In the genomic region with DNA sequence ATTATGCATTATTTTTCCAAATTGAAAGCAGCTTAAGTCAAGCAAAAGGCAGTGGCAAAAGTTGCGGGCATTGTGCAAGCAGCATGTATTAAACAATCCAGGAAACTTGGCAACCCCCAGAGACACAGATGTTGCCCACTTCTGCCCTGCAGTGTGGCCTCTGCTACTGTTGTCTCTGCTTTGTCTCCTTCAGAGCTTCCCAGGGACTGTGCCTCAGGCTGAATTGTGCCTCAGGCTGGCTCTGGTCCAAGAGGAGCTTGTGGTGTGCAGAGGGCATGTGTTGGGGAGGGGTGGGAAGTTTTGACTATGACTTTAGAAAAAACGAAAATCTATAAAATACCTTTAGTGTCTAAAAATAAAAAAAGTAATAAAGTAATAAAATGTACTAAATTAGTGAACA, we compare ENCODE assay signal across 10 cellular contexts.
DNase-seq lines count a peak whose midpoint lies in the region; ATAC-seq and TF ChIP-seq lines count a peak whose summit lies in the region.
"Had no signal": no experiment of that assay in that cellular context is flagged by ENCODE, and none has a peak within 500 bp of the region (broad histone marks: within the 10 kb centered on the region; RNA-seq: fewer than 3 reads in every experiment).

No MANE protein-coding gene starts in this region.

- H3K27me3 ChIP-seq in right atrium auricular region (no peaks in the 10 kb centered on the region), SK-N-SH (ENCODE audit: insufficient read depth) (no peaks in the 10 kb centered on the region), cardiac muscle cell (no peaks in the 10 kb centered on the region), gastroesophageal sphincter (no peaks in the 10 kb centered on the region)

- H3K27ac ChIP-seq in right atrium auricular region = no peak overlapping the region
- no peak overlapping the region for H3K27ac ChIP-seq in SK-N-SH (ENCODE audit: low read depth in 2 of 2, low read length in 1 of 2)
- H3K27ac ChIP-seq in cardiac muscle cell = no peak overlapping the region
- no peak overlapping the region for H3K27ac ChIP-seq in gastroesophageal sphincter

- H3K9me3 Mint-ChIP-seq in immature natural killer cell = peaks cover 0 to 10% (median 2%) of the 10 kb centered on the region in 6 donors
- H3K9me3 Mint-ChIP-seq: dendritic cell treated with granulocyte-macrophage colony-stimulating factor and Interleukin-4, amounts not matched to agents 40 ng/mL and 50 ng/mL, for 4 days had no signal

- H3K4me1 Mint-ChIP-seq in immature natural killer cell = no peaks in the 10 kb centered on the region
- H3K4me1 Mint-ChIP-seq: B cell had no signal

- H3K36me3 Mint-ChIP-seq in immature natural killer cell = no peaks in the 10 kb centered on the region

- no peaks in the 10 kb centered on the region for H4K20me1 ChIP-seq in SK-N-SH (ENCODE audit: insufficient read depth)

- H3K9me3 ChIP-seq in right atrium auricular region (no peaks in the 10 kb centered on the region), SK-N-SH (no peaks in the 10 kb centered on the region), cardiac muscle cell (ENCODE audit: low read depth) (no peaks in the 10 kb centered on the region), gastroesophageal sphincter (no peaks in the 10 kb centered on the region)

- H3K4me2 ChIP-seq in SK-N-SH = no peak overlapping the region

- TF ChIP-seq EP300 in SK-N-SH (IDR thresholded peaks at IDR 0.05; ENCODE audit: borderline replicate concordance in 1 of 2, low read depth in 1 of 2, low read length in 1 of 2) (peak in 1 of 2 experiments; percentile 82; a peak in 1 of 4 replicates), gastroesophageal sphincter (IDR thresholded peaks at IDR 0.05) (no peak)

- H3K4me3 ChIP-seq in right atrium auricular region (no peak overlapping the region), SK-N-SH (ENCODE audit: low read depth in 2 of 2, low read length in 1 of 2) (no peak overlapping the region), cardiac muscle cell (no peak overlapping the region), gastroesophageal sphincter (no peak overlapping the region)

- TF ChIP-seq CTCF in right atrium auricular region (IDR thresholded peaks at IDR 0.05) (no peak), SK-N-SH (IDR thresholded peaks at IDR 0.05) (no peak), cardiac muscle cell (IDR thresholded peaks at IDR 0.05; ENCODE audit: low read depth, low read length) (no peak), gastroesophageal sphincter (IDR thresholded peaks at IDR 0.05) (no peak)

- CTCF ChIA-PET in SK-N-SH (lab: Yijun Ruan, JAX) = no interaction called here

- H3K4me3 Mint-ChIP-seq in immature natural killer cell = no peak overlapping the region
- H3K4me3 Mint-ChIP-seq: B cell; dendritic cell treated with granulocyte-macrophage colony-stimulating factor and Interleukin-4, amounts not matched to agents 40 ng/mL and 50 ng/mL, for 4 days had no signal

- no peak for TF ChIP-seq POLR2A in gastroesophageal sphincter (IDR thresholded peaks at IDR 0.05)

- intact Hi-C loops in Right ventricle myocardium inferior (cut with DNase I) = no loop called here

- DNase-seq in Right ventricle myocardium inferior (ENCODE audit: missing footprints) (peak; percentile 62), right atrium auricular region (ENCODE audit: low spot score) (no peak), SK-N-SH (peak; percentile 44), cardiac muscle cell (ENCODE audit: low read depth in 1 of 2, low spot score in 1 of 2) (peak; percentile 47 to 73), immature natural killer cell (no peak)

- WGBS in SK-N-SH (ENCODE audit: low lambda C conversion rate) = 22% methylated on average over 2 of the region's 2 CpGs
- WGBS in gastroesophageal sphincter (ENCODE audit: low coverage in 1 of 2), 2 donors = 14 to 29% methylated on average over 2 of the region's 2 CpGs

- no peaks in the 10 kb centered on the region for H3F3A ChIP-seq in SK-N-SH (replicated peaks; ENCODE audit: insufficient read depth)

- no peaks in the 10 kb centered on the region for H3K79me2 ChIP-seq in SK-N-SH (ENCODE audit: insufficient read depth)

- H3K36me3 ChIP-seq in right atrium auricular region = no peaks in the 10 kb centered on the region
- no peaks in the 10 kb centered on the region for H3K36me3 ChIP-seq in SK-N-SH (replicated peaks in 1 of 2; ENCODE audit: control insufficient read depth in 1 of 2, insufficient read depth in 2 of 2, low read length in 1 of 2)
- no peaks in the 10 kb centered on the region for H3K36me3 ChIP-seq in cardiac muscle cell
- no peaks in the 10 kb centered on the region for H3K36me3 ChIP-seq in gastroesophageal sphincter

- H3K9ac ChIP-seq in SK-N-SH = no peak overlapping the region

- H3K4me1 ChIP-seq in right atrium auricular region (peaks cover 0 to 4% of the 10 kb centered on the region in 2 donors), SK-N-SH (ENCODE audit: control insufficient read depth in 1 of 2, insufficient read depth in 2 of 2, low read depth in 1 of 2, low read length in 1 of 2) (peaks cover 0 to 7% of the 10 kb centered on the region in 2 experiments; a peak in 2 of 4 replicates), cardiac muscle cell (ENCODE audit: low read depth) (no peaks in the 10 kb centered on the region), gastroesophageal sphincter (no peaks in the 10 kb centered on the region)

- no peak overlapping the region for H3K27ac Mint-ChIP-seq in immature natural killer cell
- H3K27ac Mint-ChIP-seq: B cell; dendritic cell treated with granulocyte-macrophage colony-stimulating factor and Interleukin-4, amounts not matched to agents 40 ng/mL and 50 ng/mL, for 4 days had no signal

- no peak overlapping the region for H2AFZ ChIP-seq in SK-N-SH (ENCODE audit: low read depth)

- no peaks in the 10 kb centered on the region for H3K27me3 Mint-ChIP-seq in immature natural killer cell (ENCODE audit: low read depth in 3 of 3)
- H3K27me3 Mint-ChIP-seq: B cell; dendritic cell treated with granulocyte-macrophage colony-stimulating factor and Interleukin-4, amounts not matched to agents 40 ng/mL and 50 ng/mL, for 4 days had no signal

- POLR2A ChIA-PET in SK-N-SH (lab: Yijun Ruan, JAX) = no interaction called here

- peak; percentile 12; the same call in 1 of the 2 replicates for TF ChIP-seq RAD21 in SK-N-SH (IDR thresholded peaks at IDR 0.05; ENCODE audit: low read length)

- ATAC-seq in Right ventricle myocardium inferior (peak; percentile 78), gastroesophageal sphincter (no peak), GM18907 (IDR thresholded peaks at IDR 0.05; ENCODE audit: unreplicated experiment) (no peak), HG02642 (IDR thresholded peaks at IDR 0.05; ENCODE audit: poor library complexity, unreplicated experiment) (no peak)

- no peaks in the 10 kb centered on the region for H3K9me2 ChIP-seq in SK-N-SH

TF ChIP-seq in SK-N-SH, 30 proteins besides CTCF, POLR2A, EP300 and RAD21 (continues in another document):
- no peak for TF ChIP-seq RFX5 (IDR thresholded peaks at IDR 0.05; ENCODE audit: low read length)
- no peak for TF ChIP-seq TAF1 (IDR thresholded peaks at IDR 0.05; ENCODE audit: borderline replicate concordance, low read depth, low read length)
- TF ChIP-seq TEAD4 (IDR thresholded peaks at IDR 0.05; ENCODE audit: borderline replicate concordance, insufficient read depth) = no peak
- TF ChIP-seq POLR2AphosphoS5 (IDR thresholded peaks at IDR 0.05; ENCODE audit: low read depth, low read length) = no peak
- TF ChIP-seq, protein P1, sequence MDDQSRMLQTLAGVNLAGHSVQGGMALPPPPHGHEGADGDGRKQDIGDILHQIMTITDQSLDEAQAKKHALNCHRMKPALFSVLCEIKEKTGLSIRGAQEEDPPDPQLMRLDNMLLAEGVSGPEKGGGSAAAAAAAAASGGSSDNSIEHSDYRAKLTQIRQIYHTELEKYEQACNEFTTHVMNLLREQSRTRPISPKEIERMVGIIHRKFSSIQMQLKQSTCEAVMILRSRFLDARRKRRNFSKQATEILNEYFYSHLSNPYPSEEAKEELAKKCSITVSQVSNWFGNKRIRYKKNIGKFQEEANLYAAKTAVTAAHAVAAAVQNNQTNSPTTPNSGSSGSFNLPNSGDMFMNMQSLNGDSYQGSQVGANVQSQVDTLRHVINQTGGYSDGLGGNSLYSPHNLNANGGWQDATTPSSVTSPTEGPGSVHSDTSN (IDR thresholded peaks at IDR 0.05) = no peak
- TF ChIP-seq, protein P2, sequence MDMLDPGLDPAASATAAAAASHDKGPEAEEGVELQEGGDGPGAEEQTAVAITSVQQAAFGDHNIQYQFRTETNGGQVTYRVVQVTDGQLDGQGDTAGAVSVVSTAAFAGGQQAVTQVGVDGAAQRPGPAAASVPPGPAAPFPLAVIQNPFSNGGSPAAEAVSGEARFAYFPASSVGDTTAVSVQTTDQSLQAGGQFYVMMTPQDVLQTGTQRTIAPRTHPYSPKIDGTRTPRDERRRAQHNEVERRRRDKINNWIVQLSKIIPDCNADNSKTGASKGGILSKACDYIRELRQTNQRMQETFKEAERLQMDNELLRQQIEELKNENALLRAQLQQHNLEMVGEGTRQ (IDR thresholded peaks at IDR 0.05; ENCODE audit: borderline replicate concordance, low read depth, low read length) = no peak
- TF ChIP-seq NRF1 (IDR thresholded peaks at IDR 0.05; ENCODE audit: low read depth, low read length) = no peak
- TF ChIP-seq SIN3A (IDR thresholded peaks at IDR 0.05; ENCODE audit: borderline replicate concordance, low read depth, low read length) = no peak
- TF ChIP-seq TCF12 (IDR thresholded peaks at IDR 0.05) = no peak
- peak; percentile 61 for TF ChIP-seq NFIC (IDR thresholded peaks at IDR 0.05; ENCODE audit: borderline replicate concordance)
- no peak for TF ChIP-seq MEF2A (IDR thresholded peaks at IDR 0.05; ENCODE audit: borderline replicate concordance, low read depth)
- no peak for TF ChIP-seq CHD2 (IDR thresholded peaks at IDR 0.05; ENCODE audit: low read length, partially characterized antibody)

Comparison
In these comparisons a context has a peak if more than half of its experiments do, and no peak if none do; other contexts are left out.
1. DNase-seq: peak in Right ventricle myocardium inferior (single experiment), SK-N-SH (single experiment) and cardiac muscle cell (2 of 2); none in right atrium auricular region (single experiment) and immature natural killer cell (0 of 3).